In genomic region chr20:50866036-50866685, GRCh38 we compare ENCODE assay signal across 25 cellular contexts.
"Had no signal": no experiment of that assay in that cellular context is flagged by ENCODE, and none has a peak within 500 bp of the region (broad histone marks: within the 10 kb centered on the region; RNA-seq: fewer than 3 reads in every experiment).

No MANE protein-coding gene starts in this region.

- H3K36me3 Mint-ChIP-seq: activated CD4-positive, alpha-beta memory T cell treated with anti-CD3 and anti-CD28 coated beads for 36 hours; naive thymus-derived CD4-positive, alpha-beta T cell had no signal

- H3K27me3 ChIP-seq: esophagus muscularis mucosa, heart right ventricle had no signal

- H3K27ac Mint-ChIP-seq: activated CD4-positive, alpha-beta memory T cell treated with anti-CD3 and anti-CD28 coated beads for 36 hours; activated CD4-positive, alpha-beta T cell treated with anti-CD3 and anti-CD28 coated beads, Interleukin-2, amount 10 ng/mL, durations not matched to agents 24 days and 14 days; activated T-helper 17 cell treated with anti-CD3 and anti-CD28 coated beads, Interleukin-2, amount 50 U/mL, for 72 hours; naive thymus-derived CD4-positive, alpha-beta T cell; T-helper 17 cell had no signal

- H3K36me3 ChIP-seq: esophagus muscularis mucosa, heart right ventricle, left ventricle myocardium inferior, thoracic aorta, WERI-Rb-1 had no signal

- H3K4me3 Mint-ChIP-seq: activated CD4-positive, alpha-beta memory T cell treated with anti-CD3 and anti-CD28 coated beads for 36 hours; activated CD4-positive, alpha-beta T cell treated with anti-CD3 and anti-CD28 coated beads, Interleukin-2, amount 10 ng/mL, durations not matched to agents 24 days and 14 days; activated T-cell treated with anti-CD3 and anti-CD28 coated beads, Interleukin-2, amount 50 U/mL, for 4 hours; activated T-helper 17 cell treated with anti-CD3 and anti-CD28 coated beads, Interleukin-2, amount 50 U/mL, for 72 hours; naive thymus-derived CD4-positive, alpha-beta T cell; T-helper 17 cell had no signal

- H3K4me1 ChIP-seq: esophagus muscularis mucosa, heart right ventricle, left ventricle myocardium inferior, psoas muscle had no signal

- H3K9me3 Mint-ChIP-seq: activated CD4-positive, alpha-beta memory T cell treated with anti-CD3 and anti-CD28 coated beads for 36 hours; activated CD4-positive, alpha-beta T cell treated with anti-CD3 and anti-CD28 coated beads, Interleukin-2, amount 10 ng/mL, durations not matched to agents 24 days and 14 days; activated T-cell treated with anti-CD3 and anti-CD28 coated beads, Interleukin-2, amount 50 U/mL, for 4 hours; activated T-helper 17 cell treated with anti-CD3 and anti-CD28 coated beads, Interleukin-2, amount 50 U/mL, for 72 hours; naive thymus-derived CD4-positive, alpha-beta T cell had no signal

- H3K4me1 Mint-ChIP-seq: activated CD4-positive, alpha-beta T cell treated with anti-CD3 and anti-CD28 coated beads, Interleukin-2, amount 10 ng/mL, durations not matched to agents 24 days and 14 days; activated T-helper 17 cell treated with anti-CD3 and anti-CD28 coated beads, Interleukin-2, amount 50 U/mL, for 72 hours; T-helper 17 cell had no signal

- H3K27ac ChIP-seq: esophagus muscularis mucosa, heart right ventricle, left ventricle myocardium inferior, parathyroid adenoma, psoas muscle, thoracic aorta, WERI-Rb-1 had no signal

- DNase-seq: activated CD4-positive, alpha-beta memory T cell treated with anti-CD3 and anti-CD28 coated beads for 36 hours; activated CD4-positive, alpha-beta T cell treated with anti-CD3 and anti-CD28 coated beads, Interleukin-2, amount 10 ng/mL, durations not matched to agents 24 days and 14 days; activated gamma-delta T cell treated with Interleukin-2 at 50 U/mL for 16 hours; activated naive CD4-positive, alpha-beta T cell treated with anti-CD3 and anti-CD28 coated beads, Interleukin-2, amount 50 U/mL, for 16 hours; activated T-cell treated with anti-CD3 and anti-CD28 coated beads, Interleukin-2, amount 50 U/mL, for 4 hours; dermis blood vessel endothelial cell; effector CD4-positive, alpha-beta T cell; heart right ventricle; left ventricle myocardium inferior; naive thymus-derived CD4-positive, alpha-beta T cell; nucleus accumbens; stimulated activated CD4-positive, alpha-beta T cell treated with anti-CD3 and anti-CD28 coated beads, Interleukin-15, amount 100 ng/mL, for 24 hours; stimulated activated CD4-positive, alpha-beta T cell treated with anti-CD3 and anti-CD28 coated beads, Interleukin-2, amount 100 ng/mL, for 24 hours; stimulated activated naive CD4-positive, alpha-beta T cell treated with Interleukin-2 at 50 U/mL for 16 hours; T-helper 17 cell; T1000; trophoblast cell; WERI-Rb-1 had no signal

- H3K4me3 ChIP-seq: esophagus muscularis mucosa, heart right ventricle, left ventricle myocardium inferior, lung, psoas muscle, thoracic aorta had no signal

- ATAC-seq: activated CD4-positive, CD25-positive, alpha-beta regulatory T cell treated with anti-CD3 and anti-CD28 coated beads, Interleukin-2, amount 50 U/mL, for 24 hours; activated T-cell treated with anti-CD3 and anti-CD28 coated beads, Interleukin-2, amount 50 U/mL, for 4 hours; activated T-helper 17 cell treated with anti-CD3 and anti-CD28 coated beads, Interleukin-2, amount 50 U/mL, for 72 hours; heart right ventricle; naive thymus-derived CD4-positive, alpha-beta T cell; psoas muscle; T-helper 17 cell had no signal

- H3K9me3 ChIP-seq: esophagus muscularis mucosa, heart right ventricle, left ventricle myocardium inferior, psoas muscle, thoracic aorta had no signal

- H2AFZ ChIP-seq: parathyroid adenoma had no signal

- H3K9ac ChIP-seq: parathyroid adenoma had no signal
